Comparison of ENCODE assay signal across 8 cellular contexts in genomic region chr5:110441035-110441434, GRCh38.
DNase-seq lines count a peak whose midpoint lies in the region; ATAC-seq, FAIRE-seq and TF ChIP-seq lines count a peak whose summit lies in the region.

No MANE protein-coding gene starts in this region.

- H3K9me3 Mint-ChIP-seq in endothelial cell (ENCODE audit: unreplicated experiment) = no peaks in the 10 kb centered on the region

- TF ChIP-seq POLR2A in GM12891 (IDR thresholded peaks at IDR 0.05; ENCODE audit: low read depth, low read length) (no peak), lower leg skin (IDR thresholded peaks at IDR 0.05) (no peak)

- H3K36me3 ChIP-seq in H7 (replicated peaks; ENCODE audit: control insufficient read depth, insufficient read depth, low read length) = no peaks in the 10 kb centered on the region

- no peaks in the 10 kb centered on the region for H3K27me3 Mint-ChIP-seq in endothelial cell (ENCODE audit: unreplicated experiment)

- H3K27me3 ChIP-seq in H7 (ENCODE audit: control insufficient read depth, insufficient read depth, low read length) = no peaks in the 10 kb centered on the region

- peak; percentile 40 for FAIRE-seq in GM12891 (lab: Jason Lieb, UNC)

- H3K4me3 ChIP-seq in H7 (ENCODE audit: insufficient read depth, low read depth, low read length) (no peak overlapping the region), lower leg skin (ENCODE audit: low read depth, poor library complexity, severe bottlenecking) (no peak overlapping the region)

- DNase-seq in GM12891 (ENCODE audit: insufficient read length, low spot score) (no peak), H7 (peak; percentile 10), NCI-H446 treated with DMSO at 0.1 percent for 48 hours (lab: John Stamatoyannopoulos, UW) (peak; percentile 31), endothelial cell (ENCODE audit: low spot score) (peak; percentile 30), sciatic nerve (ENCODE audit: low spot score) (no peak), lower leg skin (ENCODE audit: low spot score in 2 of 2) (no peak), occipital lobe (lab: John Stamatoyannopoulos, UW) (no peak)
- no peak for DNase-seq in stimulated activated naive CD8-positive, alpha-beta T cell treated with anti-CD3 and anti-CD28 coated beads, Interleukin-15, Interleukin-2, amounts not matched to agents 100 U/mL and 50 U/mL, for 24 hours

- TF ChIP-seq CTCF in endothelial cell (IDR thresholded peaks at IDR 0.05; ENCODE audit: unreplicated experiment) (no peak), lower leg skin (IDR thresholded peaks at IDR 0.05) (no peak)

- peak; percentile 14 for ATAC-seq in stimulated activated naive CD8-positive, alpha-beta T cell treated with anti-CD3 and anti-CD28 coated beads, Interleukin-15, Interleukin-2, amounts not matched to agents 100 U/mL and 50 U/mL, for 24 hours
- no peak for ATAC-seq in sciatic nerve

- 36 to 63% methylated on average over 2 of the region's 2 CpGs for WGBS in lower leg skin, 2 donors

- H3K36me3 Mint-ChIP-seq in endothelial cell (ENCODE audit: low read depth, unreplicated experiment) = no peaks in the 10 kb centered on the region

- no peak overlapping the region for H3K4me3 Mint-ChIP-seq in endothelial cell (ENCODE audit: unreplicated experiment)

- intact Hi-C loops in sciatic nerve (cut with DNase I) = loop anchor here (5.0 kb wide), 1 partner anchor 1876 kb away; no protein-coding TSS in a partner anchor
- intact Hi-C loops in lower leg skin (cut with DNase I; ENCODE audit: low total_unique reads) = no loop called here

- no peak overlapping the region for H3K27ac Mint-ChIP-seq in endothelial cell (ENCODE audit: unreplicated experiment)

- no peaks in the 10 kb centered on the region for H3K4me1 Mint-ChIP-seq in endothelial cell (ENCODE audit: unreplicated experiment)

TF ChIP-seq in GM12891, 5 proteins besides CTCF, POLR2A, EP300 and RAD21:
- TF ChIP-seq SPI1 (IDR thresholded peaks at IDR 0.05; ENCODE audit: low read depth, low read length) (no peak), PAX5 (IDR thresholded peaks at IDR 0.05; ENCODE audit: insufficient read depth, low read length, severe bottlenecking) (no peak), POU2F2 (IDR thresholded peaks at IDR 0.05; ENCODE audit: low read depth, low read length) (no peak), POLR2AphosphoS5 (IDR thresholded peaks at IDR 0.05; ENCODE audit: low read depth, low read length) (no peak), TAF1 (IDR thresholded peaks at IDR 0.05; ENCODE audit: low read depth, low read length) (no peak)

Comparison
In these comparisons a context has a peak if more than half of its experiments do, and no peak if none do; other contexts are left out.
1. DNase-seq: peak in H7 (single experiment), NCI-H446 treated with DMSO at 0.1 percent for 48 hours (single experiment) and endothelial cell (single experiment); none in GM12891 (single experiment), stimulated activated naive CD8-positive, alpha-beta T cell treated with anti-CD3 and anti-CD28 coated beads, Interleukin-15, Interleukin-2, amounts not matched to agents 100 U/mL and 50 U/mL, for 24 hours (single experiment), sciatic nerve (single experiment), lower leg skin (0 of 2) and occipital lobe (single experiment).